Comparison of ENCODE assay signal across 1 cellular context in the genomic region with DNA sequence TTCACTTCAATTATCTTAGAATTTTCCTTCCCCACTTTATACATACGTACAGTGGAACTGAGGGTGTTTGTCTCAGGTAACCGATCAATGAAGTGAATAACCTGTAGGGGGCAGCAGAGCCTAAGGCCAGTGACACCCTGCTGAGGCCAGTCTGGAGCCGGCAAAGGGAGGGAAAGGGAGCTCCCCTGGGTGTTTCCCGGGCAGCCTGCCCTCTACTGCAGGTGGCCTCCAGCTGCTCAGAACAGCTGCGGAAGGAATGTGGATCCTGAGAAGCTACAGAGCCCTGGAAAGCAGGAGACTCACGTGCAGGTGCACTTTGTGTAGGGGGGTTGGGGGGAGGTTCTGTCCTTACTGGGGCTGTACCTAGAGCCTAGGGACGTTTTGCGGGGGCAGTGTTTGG.
TF ChIP-seq lines count a peak whose summit lies in the region.

No MANE protein-coding gene starts in this region.

TF ChIP-seq in HepG2, 621 proteins besides CTCF, POLR2A, EP300 and RAD21 (continued from another document):
- TF ChIP-seq, protein P1, sequence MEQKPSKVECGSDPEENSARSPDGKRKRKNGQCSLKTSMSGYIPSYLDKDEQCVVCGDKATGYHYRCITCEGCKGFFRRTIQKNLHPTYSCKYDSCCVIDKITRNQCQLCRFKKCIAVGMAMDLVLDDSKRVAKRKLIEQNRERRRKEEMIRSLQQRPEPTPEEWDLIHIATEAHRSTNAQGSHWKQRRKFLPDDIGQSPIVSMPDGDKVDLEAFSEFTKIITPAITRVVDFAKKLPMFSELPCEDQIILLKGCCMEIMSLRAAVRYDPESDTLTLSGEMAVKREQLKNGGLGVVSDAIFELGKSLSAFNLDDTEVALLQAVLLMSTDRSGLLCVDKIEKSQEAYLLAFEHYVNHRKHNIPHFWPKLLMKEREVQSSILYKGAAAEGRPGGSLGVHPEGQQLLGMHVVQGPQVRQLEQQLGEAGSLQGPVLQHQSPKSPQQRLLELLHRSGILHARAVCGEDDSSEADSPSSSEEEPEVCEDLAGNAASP (CRISPR knock-in tag; IDR thresholded peaks at IDR 0.05; ENCODE audit: borderline replicate concordance), result peak; percentile 50; the same call in 1 of the 2 replicates
- TF ChIP-seq POLR2G (IDR thresholded peaks at IDR 0.05; ENCODE audit: low read depth, low read length) (no peak), ZNF619 (CRISPR knock-in tag; IDR thresholded peaks at IDR 0.05) (0 out of 2 replicates have a peak, but pooled peaks have one; percentile 73), FOXP4 (CRISPR knock-in tag; IDR thresholded peaks at IDR 0.05) (no peak), KDM2A (CRISPR knock-in tag; IDR thresholded peaks at IDR 0.05; ENCODE audit: borderline replicate concordance, low read depth) (peak; percentile 44; the same call in 1 of the 2 replicates), POGZ (CRISPR knock-in tag; IDR thresholded peaks at IDR 0.05) (no peak), RFXANK (CRISPR knock-in tag; IDR thresholded peaks at IDR 0.05) (peak; percentile 32; the same call in 1 of the 2 replicates), SMC3 (IDR thresholded peaks at IDR 0.05; ENCODE audit: low read length) (peak; percentile 73), FOXP1 (IDR thresholded peaks at IDR 0.05) (no peak), FOXP1 (CRISPR knock-in tag; IDR thresholded peaks at IDR 0.05) (no peak), ZNF773 (CRISPR knock-in tag; IDR thresholded peaks at IDR 0.05; ENCODE audit: borderline replicate concordance) (no peak), ZEB1 (IDR thresholded peaks at IDR 0.05; ENCODE audit: insufficient replicate concordance, low read depth) (peak; percentile 64)
- TF ChIP-seq, protein P2, sequence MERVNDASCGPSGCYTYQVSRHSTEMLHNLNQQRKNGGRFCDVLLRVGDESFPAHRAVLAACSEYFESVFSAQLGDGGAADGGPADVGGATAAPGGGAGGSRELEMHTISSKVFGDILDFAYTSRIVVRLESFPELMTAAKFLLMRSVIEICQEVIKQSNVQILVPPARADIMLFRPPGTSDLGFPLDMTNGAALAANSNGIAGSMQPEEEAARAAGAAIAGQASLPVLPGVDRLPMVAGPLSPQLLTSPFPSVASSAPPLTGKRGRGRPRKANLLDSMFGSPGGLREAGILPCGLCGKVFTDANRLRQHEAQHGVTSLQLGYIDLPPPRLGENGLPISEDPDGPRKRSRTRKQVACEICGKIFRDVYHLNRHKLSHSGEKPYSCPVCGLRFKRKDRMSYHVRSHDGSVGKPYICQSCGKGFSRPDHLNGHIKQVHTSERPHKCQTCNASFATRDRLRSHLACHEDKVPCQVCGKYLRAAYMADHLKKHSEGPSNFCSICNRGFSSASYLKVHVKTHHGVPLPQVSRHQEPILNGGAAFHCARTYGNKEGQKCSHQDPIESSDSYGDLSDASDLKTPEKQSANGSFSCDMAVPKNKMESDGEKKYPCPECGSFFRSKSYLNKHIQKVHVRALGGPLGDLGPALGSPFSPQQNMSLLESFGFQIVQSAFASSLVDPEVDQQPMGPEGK (CRISPR knock-in tag; IDR thresholded peaks at IDR 0.05), result peak; percentile 39; the same call in 1 of the 2 replicates
- TF ChIP-seq, protein P3, sequence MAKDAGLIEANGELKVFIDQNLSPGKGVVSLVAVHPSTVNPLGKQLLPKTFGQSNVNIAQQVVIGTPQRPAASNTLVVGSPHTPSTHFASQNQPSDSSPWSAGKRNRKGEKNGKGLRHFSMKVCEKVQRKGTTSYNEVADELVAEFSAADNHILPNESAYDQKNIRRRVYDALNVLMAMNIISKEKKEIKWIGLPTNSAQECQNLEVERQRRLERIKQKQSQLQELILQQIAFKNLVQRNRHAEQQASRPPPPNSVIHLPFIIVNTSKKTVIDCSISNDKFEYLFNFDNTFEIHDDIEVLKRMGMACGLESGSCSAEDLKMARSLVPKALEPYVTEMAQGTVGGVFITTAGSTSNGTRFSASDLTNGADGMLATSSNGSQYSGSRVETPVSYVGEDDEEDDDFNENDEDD (CRISPR knock-in tag; IDR thresholded peaks at IDR 0.05; ENCODE audit: borderline replicate concordance), result peak; percentile 47; the same call in 1 of the 2 replicates
